In genomic region chr1:75845576-75845975, GRCh38 we compare ENCODE assay signal across 27 cellular contexts. TPM values are rescaled to one million over a fixed set of nuclear protein-coding genes. Genes with fewer than 3 reads are reported as not detected.
"Had no signal": no experiment of that assay in that cellular context is flagged by ENCODE, and none has a peak within 500 bp of the region (broad histone marks: within the 10 kb centered on the region; RNA-seq: fewer than 3 reads in every experiment).

No MANE protein-coding gene starts in this region.

- H3K4me1 ChIP-seq: colonic mucosa, esophagus squamous epithelium, gastrocnemius medialis, heart right ventricle, left lung, lower lobe of right lung had no signal

- H3K4me3 ChIP-seq: colonic mucosa, esophagus squamous epithelium, gastrocnemius medialis, heart right ventricle, left lung, lower lobe of right lung, mucosa of descending colon had no signal

- H3K27ac Mint-ChIP-seq: dendritic cell treated with granulocyte-macrophage colony-stimulating factor and Interleukin-4, amounts not matched to agents 40 ng/mL and 50 ng/mL, for 4 days; effector memory CD8-positive, alpha-beta T cell; endodermal cell; mesothelial cell of epicardium; naive B cell had no signal

- H3K27me3 Mint-ChIP-seq: dendritic cell treated with granulocyte-macrophage colony-stimulating factor and Interleukin-4, amounts not matched to agents 40 ng/mL and 50 ng/mL, for 4 days; naive B cell had no signal

- H3K27ac ChIP-seq: colonic mucosa, epithelial cell of prostate, esophagus squamous epithelium, gastrocnemius medialis, heart right ventricle, left lung, lower lobe of right lung had no signal

- H3K9me3 Mint-ChIP-seq: dendritic cell treated with granulocyte-macrophage colony-stimulating factor and Interleukin-4, amounts not matched to agents 40 ng/mL and 50 ng/mL, for 4 days; effector memory CD8-positive, alpha-beta T cell; endodermal cell; mesothelial cell of epicardium; naive B cell had no signal

- H3K9me3 ChIP-seq: colonic mucosa, esophagus squamous epithelium, gastrocnemius medialis, heart right ventricle, left lung, lower lobe of right lung, mucosa of descending colon had no signal

- ATAC-seq: effector memory CD8-positive, alpha-beta T cell; esophagus mucosa; gastrocnemius medialis; heart right ventricle; left cardiac atrium; left lung; left ventricle myocardium superior; lower lobe of right lung; mucosa of descending colon had no signal

- H3K27me3 ChIP-seq: colonic mucosa, esophagus squamous epithelium, gastrocnemius medialis, heart right ventricle, left lung had no signal

- H3K4me1 Mint-ChIP-seq: mesothelial cell of epicardium had no signal

- H3K36me3 ChIP-seq: colonic mucosa, esophagus squamous epithelium, gastrocnemius medialis, heart right ventricle, left lung, lower lobe of right lung had no signal

- H3K36me3 Mint-ChIP-seq: mesothelial cell of epicardium, naive B cell had no signal

- DNase-seq: colonic mucosa; cortex of kidney; effector CD8-positive, alpha-beta T cell; effector memory CD8-positive, alpha-beta T cell; endodermal cell; erythroblast; esophagus squamous epithelium; foreskin fibroblast; foreskin melanocyte; gastrocnemius medialis; glutamatergic neuron; head of caudate nucleus; heart right ventricle; hippocampal formation; left cardiac atrium; left lung; left ventricle myocardium superior; lower lobe of right lung; mesenchymal stem cell; mucosa of descending colon; naive B cell had no signal

- H3K4me3 Mint-ChIP-seq: dendritic cell treated with granulocyte-macrophage colony-stimulating factor and Interleukin-4, amounts not matched to agents 40 ng/mL and 50 ng/mL, for 4 days; effector memory CD8-positive, alpha-beta T cell; endodermal cell; mesothelial cell of epicardium; naive B cell had no signal

RNA-seq across cellular contexts. Expression of gene MSH4, which starts 48.9 kb away (rescaled TPM):
- total RNA-seq: glomerular endothelial cell, mesenteric fat pad had no signal
